ENCODE assay signal across 1 cellular context in genomic region chr12:121871501-121871900, GRCh38.
TF ChIP-seq lines count a peak whose summit lies in the region.

No MANE protein-coding gene starts in this region.

TF ChIP-seq in K562, 482 proteins besides CTCF, POLR2A, EP300 and RAD21 (continues in another document):
- TF ChIP-seq ARID1B (IDR thresholded peaks at IDR 0.05) (peak; percentile 74), ZMIZ1 (IDR thresholded peaks at IDR 0.05; ENCODE audit: low read depth in 2 of 2, low read length in 2 of 2) (no peak), TRIM24 (IDR thresholded peaks at IDR 0.05) (0 out of 4 replicates have a peak, but pooled peaks of 1 of the 2 experiments have one; percentile 17), TEAD4 (IDR thresholded peaks at IDR 0.05; ENCODE audit: low read length) (peak; percentile 77), TEAD4 (CRISPR knock-in tag; IDR thresholded peaks at IDR 0.05; ENCODE audit: borderline replicate concordance) (no peak), TCF3 (CRISPR knock-in tag; IDR thresholded peaks at IDR 0.05) (peak; percentile 84), KAT8 (IDR thresholded peaks at IDR 0.05; ENCODE audit: low read depth) (no peak), ESRRA (IDR thresholded peaks at IDR 0.05; ENCODE audit: borderline replicate concordance, low read depth) (0 out of 2 replicates have a peak, but pooled peaks have one; percentile 21), TCFL5 (CRISPR knock-in tag; conservative IDR thresholded peaks at IDR 0.05) (no peak), ETS2 (tag; IDR thresholded peaks at IDR 0.05; ENCODE audit: borderline replicate concordance, poor library complexity, severe bottlenecking) (no peak), YY1 (IDR thresholded peaks at IDR 0.05; ENCODE audit: borderline replicate concordance in 1 of 3, control insufficient read depth in 1 of 3, extremely low read depth in 1 of 3, insufficient read depth in 3 of 3, insufficient read length in 1 of 3, insufficient replicate concordance in 2 of 3, low read depth in 1 of 3, low read length in 2 of 3) (no peak), ZNF511 (CRISPR knock-in tag; IDR thresholded peaks at IDR 0.05) (no peak), TFE3 (CRISPR knock-in tag; IDR thresholded peaks at IDR 0.05) (no peak), EP400 (IDR thresholded peaks at IDR 0.05) (no peak), HIVEP1 (CRISPR knock-in tag; IDR thresholded peaks at IDR 0.05) (no peak), ZNF766 (CRISPR knock-in tag; conservative IDR thresholded peaks at IDR 0.05) (no peak), RHOXF2B (CRISPR knock-in tag; conservative IDR thresholded peaks at IDR 0.05) (no peak), ZBTB12 (CRISPR knock-in tag; IDR thresholded peaks at IDR 0.05) (no peak), SUPT5H (IDR thresholded peaks at IDR 0.05) (no peak), ZNF134 (CRISPR knock-in tag; conservative IDR thresholded peaks at IDR 0.05) (no peak), E2F5 (CRISPR knock-in tag; IDR thresholded peaks at IDR 0.05) (no peak), THAP12 (CRISPR knock-in tag; IDR thresholded peaks at IDR 0.05) (no peak), FOSL1 (tag; conservative IDR thresholded peaks at IDR 0.05) (no peak), TEAD1 (CRISPR knock-in tag; IDR thresholded peaks at IDR 0.05) (no peak), CHD4 (IDR thresholded peaks at IDR 0.05; ENCODE audit: insufficient read depth, insufficient replicate concordance, low read depth, low read length, poor library complexity, severe bottlenecking) (no peak), ZNF512 (tag; IDR thresholded peaks at IDR 0.05) (no peak), NFXL1 (CRISPR knock-in tag; IDR thresholded peaks at IDR 0.05) (no peak), CBFA2T3 (IDR thresholded peaks at IDR 0.05) (peak; percentile 87), NELFE (IDR thresholded peaks at IDR 0.05; ENCODE audit: insufficient read depth, insufficient read length) (no peak), ZNF717 (CRISPR knock-in tag; IDR thresholded peaks at IDR 0.05) (no peak), SAP30 (IDR thresholded peaks at IDR 0.05; ENCODE audit: borderline replicate concordance, insufficient read depth, low read depth, low read length, poor library complexity, severe bottlenecking) (no peak), ZNF146 (CRISPR knock-in tag; IDR thresholded peaks at IDR 0.05; ENCODE audit: unreplicated experiment) (no peak), ATF3 (IDR thresholded peaks at IDR 0.05) (no peak), ATF3 (CRISPR knock-in tag; conservative IDR thresholded peaks at IDR 0.05) (no peak), NR2F6 (CRISPR knock-in tag; IDR thresholded peaks at IDR 0.05) (no peak), TFAP4 (CRISPR knock-in tag; IDR thresholded peaks at IDR 0.05; ENCODE audit: borderline replicate concordance) (peak; percentile 50; the same call in 1 of the 2 replicates), POLR2AphosphoS2 (IDR thresholded peaks at IDR 0.05; ENCODE audit: low read length) (no peak), KAT7 (CRISPR knock-in tag; IDR thresholded peaks at IDR 0.05; ENCODE audit: borderline replicate concordance) (no peak), RBM34 (IDR thresholded peaks at IDR 0.05; ENCODE audit: borderline replicate concordance, insufficient read depth, low read length) (no peak), MBD1 (CRISPR knock-in tag; IDR thresholded peaks at IDR 0.05) (no peak), MITF (IDR thresholded peaks at IDR 0.05) (0 out of 2 replicates have a peak, but pooled peaks have one; percentile 21), NFIC (IDR thresholded peaks at IDR 0.05) (peak; percentile 14; the same call in 1 of the 2 replicates), POLR3G (IDR thresholded peaks at IDR 0.05; ENCODE audit: extremely low read depth, insufficient read length, insufficient replicate concordance) (no peak), HNRNPH1 (optimal IDR thresholded peaks at IDR 0.05; ENCODE audit: low read depth, low read length) (no peak), MTA2 (IDR thresholded peaks at IDR 0.05; ENCODE audit: low read depth) (peak; percentile 65), RBM22 (IDR thresholded peaks at IDR 0.05; ENCODE audit: low read depth, low read length, poor library complexity, severe bottlenecking) (no peak), DPF2 (IDR thresholded peaks at IDR 0.05) (0 out of 2 replicates have a peak, but pooled peaks have one; percentile 28), RBM14 (IDR thresholded peaks at IDR 0.05; ENCODE audit: borderline replicate concordance, insufficient read depth, low read depth, low read length) (no peak), TEAD2 (tag; IDR thresholded peaks at IDR 0.05) (no peak), ZNF143 (CRISPR knock-in tag; IDR thresholded peaks at IDR 0.05) (no peak)
